In genomic region chr2:226581004-226581403, GRCh38 we compare ENCODE assay signal across 1 cellular context.
TF ChIP-seq lines count a peak whose summit lies in the region.

No MANE protein-coding gene starts in this region.

TF ChIP-seq in HepG2, 621 proteins besides CTCF, POLR2A, EP300 and RAD21 (continued from another document and continues in another):
- TF ChIP-seq ZNF891 (CRISPR knock-in tag; IDR thresholded peaks at IDR 0.05) (no peak), NR1H2 (CRISPR knock-in tag; IDR thresholded peaks at IDR 0.05; ENCODE audit: borderline replicate concordance, low read depth) (no peak), PHB2 (IDR thresholded peaks at IDR 0.05; ENCODE audit: partially characterized antibody) (no peak), RXRA (CRISPR knock-in tag; IDR thresholded peaks at IDR 0.05) (no peak), ZBTB7A (CRISPR knock-in tag; IDR thresholded peaks at IDR 0.05) (no peak), REXO4 (CRISPR knock-in tag; IDR thresholded peaks at IDR 0.05; ENCODE audit: borderline replicate concordance) (no peak), ZNF30 (CRISPR knock-in tag; IDR thresholded peaks at IDR 0.05) (no peak), FOXA3 (CRISPR knock-in tag; IDR thresholded peaks at IDR 0.05) (peak; percentile 63), ZNF816 (CRISPR knock-in tag; IDR thresholded peaks at IDR 0.05; ENCODE audit: borderline replicate concordance) (0 out of 2 replicates have a peak, but pooled peaks have one; percentile 42), ZBTB33 (CRISPR knock-in tag; IDR thresholded peaks at IDR 0.05) (peak; percentile 14; the same call in 1 of the 2 replicates), KDM6A (CRISPR knock-in tag; IDR thresholded peaks at IDR 0.05; ENCODE audit: low read depth) (0 out of 2 replicates have a peak, but pooled peaks have one; percentile 49), IRF2 (CRISPR knock-in tag; IDR thresholded peaks at IDR 0.05) (peak; percentile 84), ARNT (IDR thresholded peaks at IDR 0.05) (no peak), RNF219 (CRISPR knock-in tag; IDR thresholded peaks at IDR 0.05) (no peak), ZNF570 (CRISPR knock-in tag; IDR thresholded peaks at IDR 0.05; ENCODE audit: borderline replicate concordance) (no peak), PATZ1 (CRISPR knock-in tag; IDR thresholded peaks at IDR 0.05) (peak; percentile 84; the same call in 1 of the 2 replicates), ZNF800 (CRISPR knock-in tag; IDR thresholded peaks at IDR 0.05) (no peak; the same call in 1 of the 2 replicates), PAF1 (CRISPR knock-in tag; IDR thresholded peaks at IDR 0.05) (no peak), THAP8 (CRISPR knock-in tag; IDR thresholded peaks at IDR 0.05; ENCODE audit: borderline replicate concordance) (no peak), NFE2 (CRISPR knock-in tag; IDR thresholded peaks at IDR 0.05) (no peak), ISX (CRISPR knock-in tag; conservative IDR thresholded peaks at IDR 0.05) (no peak), ZNF619 (CRISPR knock-in tag; IDR thresholded peaks at IDR 0.05) (no peak), SMAD3 (CRISPR knock-in tag; IDR thresholded peaks at IDR 0.05) (no peak), JUN (CRISPR knock-in tag; IDR thresholded peaks at IDR 0.05) (no peak), IRF9 (CRISPR knock-in tag; IDR thresholded peaks at IDR 0.05; ENCODE audit: borderline replicate concordance) (no peak), SP140L (CRISPR knock-in tag; IDR thresholded peaks at IDR 0.05; ENCODE audit: borderline replicate concordance) (no peak), ZFYVE20 (CRISPR knock-in tag; IDR thresholded peaks at IDR 0.05; ENCODE audit: borderline replicate concordance, low read depth) (no peak), FOXO4 (CRISPR knock-in tag; conservative IDR thresholded peaks at IDR 0.05) (no peak), ZNF629 (CRISPR knock-in tag; conservative IDR thresholded peaks at IDR 0.05) (no peak), ZUFSP (CRISPR knock-in tag; IDR thresholded peaks at IDR 0.05; ENCODE audit: borderline replicate concordance) (no peak), ZMAT3 (CRISPR knock-in tag; conservative IDR thresholded peaks at IDR 0.05) (no peak), ZFP62 (CRISPR knock-in tag; IDR thresholded peaks at IDR 0.05) (no peak), CBX1 (IDR thresholded peaks at IDR 0.05; ENCODE audit: low read depth) (no peak), KLF11 (CRISPR knock-in tag; IDR thresholded peaks at IDR 0.05) (peak; percentile 58; the same call in 1 of the 2 replicates), PAXIP1 (CRISPR knock-in tag; conservative IDR thresholded peaks at IDR 0.05) (peak; percentile 74), ZFP41 (CRISPR knock-in tag; IDR thresholded peaks at IDR 0.05; ENCODE audit: borderline replicate concordance) (no peak), ZNF20 (CRISPR knock-in tag; IDR thresholded peaks at IDR 0.05) (no peak), HNF1A (IDR thresholded peaks at IDR 0.05; ENCODE audit: low read depth) (peak; percentile 52; the same call in 1 of the 2 replicates), HNF1A (CRISPR knock-in tag; IDR thresholded peaks at IDR 0.05; ENCODE audit: borderline replicate concordance) (no peak), ZKSCAN1 (IDR thresholded peaks at IDR 0.05; ENCODE audit: low read length) (no peak), NR2F1 (CRISPR knock-in tag; IDR thresholded peaks at IDR 0.05) (no peak)
